In genomic region chr14:21455592-21455911, GRCh38 we compare ENCODE assay signal across 8 cellular contexts. TPM values are rescaled to one million over a fixed set of nuclear protein-coding genes. Genes with fewer than 3 reads are reported as not detected.
DNase-seq lines count a peak whose midpoint lies in the region; ATAC-seq, FAIRE-seq and TF ChIP-seq lines count a peak whose summit lies in the region.

No MANE protein-coding gene starts in this region.

- peaks cover 7% of the 10 kb centered on the region for H3K36me3 ChIP-seq in astrocyte (ENCODE audit: insufficient read depth, low read length)
- no peaks in the 10 kb centered on the region for H3K36me3 ChIP-seq in kidney epithelial cell (ENCODE audit: control insufficient read depth, insufficient read depth, low read length)
- H3K36me3 ChIP-seq in suprapubic skin: peaks cover 8% of the 10 kb centered on the region

- no peak for TF ChIP-seq CTCF in astrocyte (IDR thresholded peaks at IDR 0.05; ENCODE audit: insufficient read depth, low read depth, low read length)
- no peak for TF ChIP-seq CTCF in kidney epithelial cell (IDR thresholded peaks at IDR 0.05; ENCODE audit: insufficient read depth, low read length, poor library complexity, severe bottlenecking)
- no peak for TF ChIP-seq CTCF in suprapubic skin (IDR thresholded peaks at IDR 0.05)

- peak overlapping the region; percentile 80 for H3K27ac ChIP-seq in astrocyte (ENCODE audit: low read depth, low read length)
- H3K27ac ChIP-seq in suprapubic skin: peak overlapping the region; percentile 97

- peaks cover 25% of the 10 kb centered on the region for H3K4me1 Mint-ChIP-seq in T-helper 1 cell treated with Interleukin-12 subunit alpha and Interleukin-12 subunit beta and Interleukin-4 antibody, amounts not matched to agents 30 μg/mL and 1 μg/mL, for 36 hours (ENCODE audit: low read depth)
- H3K4me1 Mint-ChIP-seq in astrocyte (ENCODE audit: low read depth, unreplicated experiment): peaks cover 7% of the 10 kb centered on the region

- no peak for TF ChIP-seq EP300 in suprapubic skin (IDR thresholded peaks at IDR 0.05)

- no peaks in the 10 kb centered on the region for H3K27me3 ChIP-seq in astrocyte (ENCODE audit: insufficient read depth, low read length)
- no peaks in the 10 kb centered on the region for H3K27me3 ChIP-seq in kidney epithelial cell (ENCODE audit: control insufficient read depth, insufficient read depth, low read length)
- H3K27me3 ChIP-seq in suprapubic skin: no peaks in the 10 kb centered on the region

- H3K4me3 ChIP-seq in astrocyte (ENCODE audit: insufficient read depth, low read depth, low read length): peak overlapping the region; percentile 91
- H3K4me3 ChIP-seq in kidney epithelial cell (ENCODE audit: low read depth, low read length): peak overlapping the region; percentile 80
- H3K4me3 ChIP-seq in suprapubic skin: peak overlapping the region; percentile 62

- FAIRE-seq in astrocyte (lab: Jason Lieb, UNC): no peak

- no peaks in the 10 kb centered on the region for H3K9me3 ChIP-seq in astrocyte (ENCODE audit: insufficient read depth, low read depth, low read length)
- no peaks in the 10 kb centered on the region for H3K9me3 ChIP-seq in suprapubic skin

- peak overlapping the region; percentile 87 for H2AFZ ChIP-seq in astrocyte (ENCODE audit: low read depth, low read length)

- peaks cover 27% of the 10 kb centered on the region for H3K36me3 Mint-ChIP-seq in T-helper 1 cell treated with Interleukin-12 subunit alpha and Interleukin-12 subunit beta and Interleukin-4 antibody, amounts not matched to agents 30 μg/mL and 1 μg/mL, for 36 hours (ENCODE audit: low read depth)
- H3K36me3 Mint-ChIP-seq in astrocyte (ENCODE audit: low read depth, unreplicated experiment): peaks cover 8% of the 10 kb centered on the region

- peaks cover 52% of the 10 kb centered on the region for H3K79me2 ChIP-seq in astrocyte (ENCODE audit: insufficient read depth, low read length)

- H3K27ac Mint-ChIP-seq in T-helper 1 cell treated with Interleukin-12 subunit alpha and Interleukin-12 subunit beta and Interleukin-4 antibody, amounts not matched to agents 30 μg/mL and 1 μg/mL, for 36 hours: peak overlapping the region; percentile 97
- peak overlapping the region; percentile 100 for H3K27ac Mint-ChIP-seq in astrocyte (ENCODE audit: unreplicated experiment)

- H3K4me3 Mint-ChIP-seq in T-helper 1 cell treated with Interleukin-12 subunit alpha and Interleukin-12 subunit beta and Interleukin-4 antibody, amounts not matched to agents 30 μg/mL and 1 μg/mL, for 36 hours: peak overlapping the region; percentile 94
- peak overlapping the region; percentile 92 for H3K4me3 Mint-ChIP-seq in astrocyte (ENCODE audit: unreplicated experiment)

- H3K27me3 Mint-ChIP-seq in T-helper 1 cell treated with Interleukin-12 subunit alpha and Interleukin-12 subunit beta and Interleukin-4 antibody, amounts not matched to agents 30 μg/mL and 1 μg/mL, for 36 hours (ENCODE audit: low read depth): no peaks in the 10 kb centered on the region
- no peaks in the 10 kb centered on the region for H3K27me3 Mint-ChIP-seq in astrocyte (ENCODE audit: low read depth, unreplicated experiment)

- peak; percentile 24 for ATAC-seq in HG03196 (IDR thresholded peaks at IDR 0.05; ENCODE audit: unreplicated experiment)

- 2% methylated on average over 17 of the region's 17 CpGs for WGBS in suprapubic skin

- peak overlapping the region; percentile 97 for H3K9ac ChIP-seq in astrocyte (ENCODE audit: low read length)

- DNase-seq in T-helper 1 cell (no peak), astrocyte (ENCODE audit: low read depth) (no peak), kidney epithelial cell (ENCODE audit: low read depth) (no peak), suprapubic skin (ENCODE audit: low spot score in 2 of 2) (no peak), NCI-H2107 treated with DMSO at 0.1 percent for 48 hours (lab: John Stamatoyannopoulos, UW; ENCODE audit: unreplicated experiment) (no peak), DMS153 (lab: John Stamatoyannopoulos, UW) (no peak)

- peaks cover 23% of the 10 kb centered on the region for H4K20me1 ChIP-seq in astrocyte (ENCODE audit: insufficient read depth, low read length)

- H3K4me2 ChIP-seq in astrocyte (ENCODE audit: low read length): peak overlapping the region; percentile 95

- peaks cover 4% of the 10 kb centered on the region for H3K4me1 ChIP-seq in astrocyte (ENCODE audit: insufficient read depth, low read length)
- peaks cover 30% of the 10 kb centered on the region for H3K4me1 ChIP-seq in suprapubic skin

- H3K9me3 Mint-ChIP-seq in T-helper 1 cell treated with Interleukin-12 subunit alpha and Interleukin-12 subunit beta and Interleukin-4 antibody, amounts not matched to agents 30 μg/mL and 1 μg/mL, for 36 hours: no peaks in the 10 kb centered on the region
- no peaks in the 10 kb centered on the region for H3K9me3 Mint-ChIP-seq in astrocyte (ENCODE audit: unreplicated experiment)

- no peak for TF ChIP-seq POLR2A in suprapubic skin (IDR thresholded peaks at IDR 0.05)

RNA-seq across cellular contexts. Expression of gene CHD8, which starts 0.4 kb away (rescaled TPM):
- total RNA-seq in astrocyte (108 and 111 TPM in 2 replicates), kidney epithelial cell (60.6 and 88.7 TPM in 2 replicates), suprapubic skin (100 to 1,000 TPM in 2 of 4 donors, 10 to 100 TPM in 2; 67.3 to 122 (median 101) TPM)

RNA-seq across cellular contexts. Expression of gene RAB2B, which starts 21.2 kb away (rescaled TPM):
- total RNA-seq in astrocyte (48.5 and 49.9 TPM in 2 replicates), kidney epithelial cell (27.5 and 29.5 TPM in 2 replicates), suprapubic skin (10 to 100 TPM; 20.2 to 24.9 (median 21.5) TPM)

RNA-seq across cellular contexts. Expression of gene TOX4, which starts 21.4 kb away (rescaled TPM):
- total RNA-seq in astrocyte (88.8 and 92.2 TPM in 2 replicates), kidney epithelial cell (67.4 and 84.5 TPM in 2 replicates), suprapubic skin (10 to 100 TPM; 70.1 to 80.5 (median 77.9) TPM)

RNA-seq across cellular contexts. Expression of gene METTL3, which starts 55.6 kb away (rescaled TPM):
- total RNA-seq in astrocyte: 40.0 and 44.0 TPM in 2 replicates
- 37.7 and 40.4 TPM in 2 replicates for total RNA-seq in kidney epithelial cell
- total RNA-seq in suprapubic skin: 100 to 1,000 TPM in 1 of 4 donors, 10 to 100 TPM in 3; 38.9 to 125 (median 44.8) TPM
